9 cellular contexts compared by ENCODE assay signal in genomic region chr20:35446356-35447078, GRCh38. TPM values are rescaled to one million over a fixed set of nuclear protein-coding genes. Genes with fewer than 3 reads are reported as not detected.
DNase-seq lines count a peak whose midpoint lies in the region; ATAC-seq, FAIRE-seq and TF ChIP-seq lines count a peak whose summit lies in the region.
"Had no signal": no experiment of that assay in that cellular context is flagged by ENCODE, and none has a peak within 500 bp of the region (broad histone marks: within the 10 kb centered on the region; RNA-seq: fewer than 3 reads in every experiment).

No MANE protein-coding gene starts in this region.

- in situ Hi-C loops in HepG2 (cut with HindIII; ENCODE audit: extremely low pct_ligation_motif_present, low pct_unique_long_range_greater_than_20kb), result loop anchor here (5.0 to 25.0 kb wide), 2 partner anchors 144 to 309 kb away; partner anchors contain the start of gene EDEM2

- DNase-seq in heart left ventricle (no peak), Right ventricle myocardium inferior (ENCODE audit: missing footprints) (no peak), adipocyte (ENCODE audit: low read depth) (no peak), HepG2 (ENCODE audit: low spot score) (no peak), adrenal gland (no peak), NCI-H2107 treated with DMSO at 0.1 percent for 48 hours (lab: John Stamatoyannopoulos, UW; ENCODE audit: unreplicated experiment) (no peak), putamen (ENCODE audit: low spot score) (no peak)

- H3K36me3 ChIP-seq in heart left ventricle (no peaks in the 10 kb centered on the region), adipocyte (ENCODE audit: control insufficient read depth, insufficient read depth, low read length, severe bottlenecking) (no peaks in the 10 kb centered on the region), HepG2 (replicated peaks in 1 of 2; ENCODE audit: control insufficient read depth in 1 of 2, insufficient read depth in 2 of 2, low read length in 2 of 2) (no peaks in the 10 kb centered on the region), adrenal gland (replicated peaks in 1 of 2) (no peaks in the 10 kb centered on the region)

- H3K9me3 ChIP-seq in heart left ventricle, result no peaks in the 10 kb centered on the region
- H3K9me3 ChIP-seq in adipocyte (ENCODE audit: control insufficient read depth, low read length), result no peaks in the 10 kb centered on the region
- no peaks in the 10 kb centered on the region for H3K9me3 ChIP-seq in HepG2 (ENCODE audit: low read length)
- no peaks in the 10 kb centered on the region for H3K9me3 ChIP-seq in adrenal gland (replicated peaks in 1 of 3)

- whole genome bisulfite sequencing in heart left ventricle, 4 donors, result 58 to 67% (median 63%) methylated on average over 11 of the region's 11 CpGs
- 51% methylated on average over 11 of the region's 11 CpGs for WGBS in HepG2 (ENCODE audit: low lambda C conversion rate)
- WGBS in adrenal gland, 4 donors, result 48 to 57% (median 50%) methylated on average over 11 of the region's 11 CpGs

- peak in 1 of 4 donors; percentile 19 for ATAC-seq in heart left ventricle
- ATAC-seq in Right ventricle myocardium inferior, result no peak
- ATAC-seq in HepG2, result peak; percentile 63
- no peak for ATAC-seq in HG02981 (IDR thresholded peaks at IDR 0.05; ENCODE audit: unreplicated experiment)

- peak overlapping the region; percentile 96 for H2AFZ ChIP-seq in HepG2 (ENCODE audit: low read length)

- POLR2A ChIA-PET in HepG2 (lab: Yijun Ruan, JAX), result interaction anchor here (0.8 to 3.8 kb wide), 8 partner anchors 8 to 296 kb away, joined by 3 to 35 read pairs (median 5); partner anchors contain the start of genes CEP250, EIF6, RBM39 and UQCC1

- no peaks in the 10 kb centered on the region for H3K79me2 ChIP-seq in HepG2 (ENCODE audit: insufficient read depth, low read length)

- TF ChIP-seq RAD21 in HepG2 (CRISPR knock-in tag; IDR thresholded peaks at IDR 0.05), result no peak

- H3K4me3 ChIP-seq in heart left ventricle (peak overlapping the region in 11 of 12 donors; percentile 10 to 51 (median 38)), adipocyte (ENCODE audit: low read length) (peak overlapping the region; percentile 77), HepG2 (replicated peaks in 1 of 3; ENCODE audit: insufficient read depth in 1 of 3, low read depth in 2 of 3, low read length in 3 of 3) (peak overlapping the region; percentile 51 to 61 (median 55)), adrenal gland (peak overlapping the region in 2 of 4 donors; percentile 25 to 59)

- no peak for FAIRE-seq in HepG2 (lab: Jason Lieb, UNC)
- FAIRE-seq: TTC549 had no signal

- H3K27me3 ChIP-seq in heart left ventricle (no peaks in the 10 kb centered on the region), adipocyte (replicated peaks; ENCODE audit: control insufficient read depth, insufficient read depth, low read length) (no peaks in the 10 kb centered on the region), HepG2 (ENCODE audit: control insufficient read depth in 1 of 2, insufficient read depth in 2 of 2, low read length in 2 of 2) (no peaks in the 10 kb centered on the region; a peak in 2 of 5 replicates), adrenal gland (no peaks in the 10 kb centered on the region)

- H3K27ac ChIP-seq in heart left ventricle (no peak overlapping the region), HepG2 (ENCODE audit: extremely low read length, insufficient read depth, low read length) (peak overlapping the region; percentile 12), adrenal gland (no peak overlapping the region)

- TF ChIP-seq POLR2A in heart left ventricle (IDR thresholded peaks at IDR 0.05) (no peak), HepG2 (IDR thresholded peaks at IDR 0.05; ENCODE audit: insufficient read depth in 1 of 2, low read depth in 2 of 2, low read length in 2 of 2) (no peak), adrenal gland (IDR thresholded peaks at IDR 0.05) (no peak)

- intact Hi-C loops in heart left ventricle (cut with DNase I), result loop anchor here in 7 of 10 donors (1.0 to 10.0 kb wide), 4 partner anchors 142 to 612 kb away; no protein-coding TSS in a partner anchor
- intact Hi-C loops in Right ventricle myocardium inferior (cut with DNase I), result loop anchor here (2.0 kb wide), 1 partner anchor 142 kb away; no protein-coding TSS in a partner anchor
- intact Hi-C loops in HepG2 (cut with micrococcal nuclease; ENCODE audit: unreplicated experiment), result loop anchor here (1.0 to 10.0 kb wide), 2 partner anchors 143 to 352 kb away; partner anchors contain the start of gene TRPC4AP
- intact Hi-C loops in adrenal gland (cut with DNase I), result no loop called here

- TF ChIP-seq EP300 in HepG2 (IDR thresholded peaks at IDR 0.05; ENCODE audit: low read depth in 2 of 2, low read length in 2 of 2) (no peak), HepG2 (CRISPR knock-in tag; IDR thresholded peaks at IDR 0.05; ENCODE audit: borderline replicate concordance) (no peak)

- BruUV-seq in HepG2 (replicated peaks; lab: Mats Ljungman, UMichigan), result no TSS peak

- H3K4me2 ChIP-seq in HepG2 (ENCODE audit: low read depth, low read length), result peak overlapping the region; percentile 88

- no peak for TF ChIP-seq CTCF in heart left ventricle (IDR thresholded peaks at IDR 0.05)
- no peak for TF ChIP-seq CTCF in HepG2 (CRISPR knock-in tag; IDR thresholded peaks at IDR 0.05)
- TF ChIP-seq CTCF in adrenal gland (IDR thresholded peaks at IDR 0.05), result no peak

- CTCF ChIA-PET in HepG2 (lab: Yijun Ruan, JAX; ENCODE audit: low intra/inter-chr PET ratio, low total read pairs), result interaction anchor here (0.9 to 2.3 kb wide), 4 partner anchors 35 to 177 kb away, joined by 3 to 29 read pairs (median 4); partner anchors contain the start of gene UQCC1

- peaks cover 0 to 3% (median 0%) of the 10 kb centered on the region in 12 donors for H3K4me1 ChIP-seq in heart left ventricle
- peaks cover 8% of the 10 kb centered on the region for H3K4me1 ChIP-seq in adipocyte (ENCODE audit: control insufficient read depth, insufficient read depth, low read length)
- peaks cover 13% of the 10 kb centered on the region for H3K4me1 ChIP-seq in HepG2 (ENCODE audit: insufficient read depth, low read length)
- no peaks in the 10 kb centered on the region for H3K4me1 ChIP-seq in adrenal gland (replicated peaks in 1 of 2)

- H3K9ac ChIP-seq in adipocyte (ENCODE audit: low read length), result peak overlapping the region; percentile 5
- H3K9ac ChIP-seq in HepG2 (ENCODE audit: insufficient read depth, low read depth, low read length), result peak overlapping the region; percentile 67

- no peaks in the 10 kb centered on the region for H4K20me1 ChIP-seq in HepG2 (ENCODE audit: insufficient read depth, low read length)

RNA-seq across cellular contexts. Expression of gene GDF5, which starts 8.5 kb away (rescaled TPM):
- total RNA-seq in heart left ventricle (1 to 10 TPM in 1 of 9 donors, under 1 TPM in 2, not detected in 6; 0.12 to 1.1 (median 0.24) TPM), Right ventricle myocardium inferior (0.08 TPM), HepG2 (2016; rRNA removed; fragmentation: Illumina TruSeq; extraction: Trizol) (not detected in 2 replicates), adrenal gland (under 1 TPM in 4 of 8 donors, not detected in 4; 0.16 to 0.28 (median 0.21) TPM)
- polyA plus RNA-seq in heart left ventricle (under 1 TPM in 1 of 2 donors, not detected in 1; 0.14 TPM), HepG2 (2011; rRNA removed) (not detected in 2 replicates), adrenal gland (under 1 TPM in 2 of 3 donors, not detected in 1; 0.13 to 0.16 TPM)
- total RNA-seq in HepG2 (2016; cell fraction: cytosol; rRNA removed; fragmentation: Illumina TruSeq; extraction: Trizol; ENCODE audit: low read depth), result not detected in 2 replicates
- not detected in 2 replicates for total RNA-seq in HepG2 (2016; cell fraction: insoluble cytoplasmic fraction; rRNA removed; fragmentation: Illumina TruSeq; extraction: Trizol)
- not detected in 2 replicates for total RNA-seq in HepG2 (2016; cell fraction: membrane; rRNA removed; fragmentation: Illumina TruSeq; extraction: Trizol)
- total RNA-seq in HepG2 (2016; cell fraction: nucleus; rRNA removed; fragmentation: Illumina TruSeq; extraction: Trizol), result not detected in 2 replicates
- polyA plus RNA-seq in HepG2 (2011; cell fraction: cytosol; rRNA removed), result 0.04 TPM in 1 of 2 replicates, not detected in the other
- not detected in 2 replicates for polyA plus RNA-seq in HepG2 (2011; cell fraction: nucleus; rRNA removed)
- polyA plus RNA-seq in HepG2 (2012), result not detected in 2 replicates
- polyA plus RNA-seq in HepG2 (2016; cell fraction: cytosol; fragmentation: Illumina TruSeq; extraction: Trizol; ENCODE audit: low read depth), result not detected in 2 replicates
- not detected in 2 replicates for polyA plus RNA-seq in HepG2 (2016; cell fraction: insoluble cytoplasmic fraction; fragmentation: Illumina TruSeq; extraction: Trizol; ENCODE audit: low read depth)
- polyA plus RNA-seq in HepG2 (2016; cell fraction: membrane; fragmentation: Illumina TruSeq; extraction: Trizol; ENCODE audit: low read depth), result not detected in 2 replicates
- not detected in 2 replicates for polyA plus RNA-seq in HepG2 (2016; cell fraction: nucleus; fragmentation: Illumina TruSeq; extraction: Trizol; ENCODE audit: insufficient read depth, low read depth)
- 0.09 TPM in 1 of 2 replicates, not detected in the other for polyA minus RNA-seq in HepG2 (2011; rRNA and poly(A)+ RNA removed; ENCODE audit: low replicate concordance)
- polyA minus RNA-seq in HepG2 (2011; cell fraction: cytosol; rRNA and poly(A)+ RNA removed), result not detected in 2 replicates
- not detected in 2 replicates for polyA minus RNA-seq in HepG2 (2011; cell fraction: nucleus; rRNA and poly(A)+ RNA removed)

RNA-seq across cellular contexts. Expression of gene CEP250, which starts 8.9 kb away (rescaled TPM):
- total RNA-seq in heart left ventricle (10 to 100 TPM; 11.6 to 21.4 (median 15.4) TPM), Right ventricle myocardium inferior (15.9 TPM), HepG2 (2016; rRNA removed; fragmentation: Illumina TruSeq; extraction: Trizol) (55.3 and 55.7 TPM in 2 replicates), adrenal gland (10 to 100 TPM; 23.5 to 36.9 (median 27.3) TPM)
- polyA plus RNA-seq in heart left ventricle (10 to 100 TPM; 11.4 to 13.0 TPM), HepG2 (2011; rRNA removed) (28.3 and 28.8 TPM in 2 replicates), adrenal gland (10 to 100 TPM; 12.6 to 49.8 (median 15.2) TPM)
- 4.6 and 8.2 TPM in 2 replicates for total RNA-seq in HepG2 (2016; cell fraction: cytosol; rRNA removed; fragmentation: Illumina TruSeq; extraction: Trizol; ENCODE audit: low read depth)
- total RNA-seq in HepG2 (2016; cell fraction: insoluble cytoplasmic fraction; rRNA removed; fragmentation: Illumina TruSeq; extraction: Trizol), result 47.0 and 58.9 TPM in 2 replicates
- 10.8 and 11.9 TPM in 2 replicates for total RNA-seq in HepG2 (2016; cell fraction: membrane; rRNA removed; fragmentation: Illumina TruSeq; extraction: Trizol)
- total RNA-seq in HepG2 (2016; cell fraction: nucleus; rRNA removed; fragmentation: Illumina TruSeq; extraction: Trizol), result 53.7 and 62.9 TPM in 2 replicates
- 13.0 and 15.9 TPM in 2 replicates for polyA plus RNA-seq in HepG2 (2011; cell fraction: cytosol; rRNA removed)
- 91.1 and 91.6 TPM in 2 replicates for polyA plus RNA-seq in HepG2 (2011; cell fraction: nucleus; rRNA removed)
- polyA plus RNA-seq in HepG2 (2012), result 51.5 and 68.0 TPM in 2 replicates
- polyA plus RNA-seq in HepG2 (2016; cell fraction: cytosol; fragmentation: Illumina TruSeq; extraction: Trizol; ENCODE audit: low read depth), result 1.8 and 3.2 TPM in 2 replicates
- polyA plus RNA-seq in HepG2 (2016; cell fraction: insoluble cytoplasmic fraction; fragmentation: Illumina TruSeq; extraction: Trizol; ENCODE audit: low read depth), result 25.5 and 33.0 TPM in 2 replicates
- 4.0 and 5.2 TPM in 2 replicates for polyA plus RNA-seq in HepG2 (2016; cell fraction: membrane; fragmentation: Illumina TruSeq; extraction: Trizol; ENCODE audit: low read depth)
- polyA plus RNA-seq in HepG2 (2016; cell fraction: nucleus; fragmentation: Illumina TruSeq; extraction: Trizol; ENCODE audit: insufficient read depth, low read depth), result 164 and 177 TPM in 2 replicates
- polyA minus RNA-seq in HepG2 (2011; rRNA and poly(A)+ RNA removed; ENCODE audit: low replicate concordance), result 17.6 and 28.3 TPM in 2 replicates
- 15.9 and 26.1 TPM in 2 replicates for polyA minus RNA-seq in HepG2 (2011; cell fraction: cytosol; rRNA and poly(A)+ RNA removed)
- 47.3 and 65.8 TPM in 2 replicates for polyA minus RNA-seq in HepG2 (2011; cell fraction: nucleus; rRNA and poly(A)+ RNA removed)

RNA-seq across cellular contexts. Expression of gene UQCC1, which starts 34.7 kb away (rescaled TPM):
- total RNA-seq in heart left ventricle (100 to 1,000 TPM in 4 of 9 donors, 10 to 100 TPM in 5; 56.4 to 132 (median 96.9) TPM), Right ventricle myocardium inferior (148 TPM), HepG2 (2016; rRNA removed; fragmentation: Illumina TruSeq; extraction: Trizol) (67.2 and 79.5 TPM in 2 replicates), adrenal gland (100 to 1,000 TPM in 1 of 8 donors, 10 to 100 TPM in 7; 37.2 to 100 (median 83.7) TPM)
- polyA plus RNA-seq in heart left ventricle (10 to 100 TPM; 50.1 to 98.8 TPM), HepG2 (2011; rRNA removed) (68.5 and 76.9 TPM in 2 replicates), adrenal gland (10 to 100 TPM; 31.0 to 60.1 (median 35.3) TPM)
- 21.4 and 22.2 TPM in 2 replicates for total RNA-seq in HepG2 (2016; cell fraction: cytosol; rRNA removed; fragmentation: Illumina TruSeq; extraction: Trizol; ENCODE audit: low read depth)
- total RNA-seq in HepG2 (2016; cell fraction: insoluble cytoplasmic fraction; rRNA removed; fragmentation: Illumina TruSeq; extraction: Trizol), result 62.6 and 81.6 TPM in 2 replicates
- total RNA-seq in HepG2 (2016; cell fraction: membrane; rRNA removed; fragmentation: Illumina TruSeq; extraction: Trizol), result 31.1 and 32.0 TPM in 2 replicates
- total RNA-seq in HepG2 (2016; cell fraction: nucleus; rRNA removed; fragmentation: Illumina TruSeq; extraction: Trizol), result 92.7 and 103 TPM in 2 replicates
- polyA plus RNA-seq in HepG2 (2011; cell fraction: cytosol; rRNA removed), result 43.3 and 47.7 TPM in 2 replicates
- 174 and 175 TPM in 2 replicates for polyA plus RNA-seq in HepG2 (2011; cell fraction: nucleus; rRNA removed)
- polyA plus RNA-seq in HepG2 (2012), result 60.6 and 74.9 TPM in 2 replicates
- 10.6 and 11.5 TPM in 2 replicates for polyA plus RNA-seq in HepG2 (2016; cell fraction: cytosol; fragmentation: Illumina TruSeq; extraction: Trizol; ENCODE audit: low read depth)
- 60.7 and 64.9 TPM in 2 replicates for polyA plus RNA-seq in HepG2 (2016; cell fraction: insoluble cytoplasmic fraction; fragmentation: Illumina TruSeq; extraction: Trizol; ENCODE audit: low read depth)
- polyA plus RNA-seq in HepG2 (2016; cell fraction: membrane; fragmentation: Illumina TruSeq; extraction: Trizol; ENCODE audit: low read depth), result 17.6 and 21.1 TPM in 2 replicates
- polyA plus RNA-seq in HepG2 (2016; cell fraction: nucleus; fragmentation: Illumina TruSeq; extraction: Trizol; ENCODE audit: insufficient read depth, low read depth), result 143 and 149 TPM in 2 replicates
- 45.0 and 72.9 TPM in 2 replicates for polyA minus RNA-seq in HepG2 (2011; rRNA and poly(A)+ RNA removed; ENCODE audit: low replicate concordance)
- polyA minus RNA-seq in HepG2 (2011; cell fraction: cytosol; rRNA and poly(A)+ RNA removed), result 39.7 and 43.4 TPM in 2 replicates
- polyA minus RNA-seq in HepG2 (2011; cell fraction: nucleus; rRNA and poly(A)+ RNA removed), result 106 and 120 TPM in 2 replicates

Comparison
In these comparisons a context has a peak if more than half of its experiments do, and no peak if none do; other contexts are left out.
1. intact Hi-C loops: an anchor here in heart left ventricle (1.0 to 10.0 kb wide), Right ventricle myocardium inferior (2.0 kb wide) and HepG2 (1.0 to 10.0 kb wide); none called in adrenal gland.